In the genomic region with DNA sequence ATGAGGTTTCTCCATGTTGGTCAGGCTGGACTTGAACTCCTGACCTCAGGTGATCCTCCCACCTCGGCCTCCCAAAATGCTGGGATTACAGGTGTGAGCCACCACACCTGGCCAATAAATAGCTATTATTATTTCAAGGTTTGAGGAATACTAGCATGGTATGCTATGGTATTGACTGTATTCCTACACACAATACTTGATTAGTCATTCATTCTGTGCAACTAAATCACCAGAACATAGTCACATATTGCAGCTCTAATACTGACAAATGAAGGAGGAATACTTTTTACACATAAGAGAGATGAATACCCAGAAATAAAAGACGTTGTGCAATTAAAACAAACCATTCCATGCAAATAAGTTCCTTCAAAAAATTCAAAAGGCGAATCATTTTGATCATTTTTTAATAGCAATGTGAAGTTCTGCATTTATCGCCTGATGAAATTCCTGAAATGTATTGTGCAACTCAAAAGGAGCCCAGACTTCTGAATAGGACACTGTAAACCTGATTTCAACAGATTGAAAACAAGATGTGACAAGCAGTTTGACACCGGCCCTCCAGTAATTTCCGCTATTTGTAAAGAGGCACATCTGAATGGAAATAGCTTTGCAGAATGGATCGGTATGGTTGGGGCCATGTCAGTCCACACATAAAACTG, we compare ENCODE assay signal across 19 cellular contexts.
"Had no signal": no experiment of that assay in that cellular context is flagged by ENCODE, and none has a peak within 500 bp of the region (broad histone marks: within the 10 kb centered on the region; RNA-seq: fewer than 3 reads in every experiment).

No MANE protein-coding gene starts in this region.

- H3K27ac Mint-ChIP-seq: activated naive CD4-positive, alpha-beta T cell treated with anti-CD3 and anti-CD28 coated beads, Interleukin-2, amount 50 U/mL, for 72 hours; activated T-cell treated with anti-CD3 and anti-CD28 coated beads, Interleukin-2, amount 50 U/mL, for 72 hours; natural killer cell treated with Interleukin-12 subunit alpha and Interleukin-12 subunit beta and Interleukin-15 and Interleukin-18, amount 100 ng/mL, for 72 hours; stimulated activated naive CD8-positive, alpha-beta T cell treated with anti-CD3 and anti-CD28 coated beads, Interleukin-15, amount 100 ng/mL, for 72 hours; type B pancreatic cell had no signal

- H3K27ac ChIP-seq: adrenal gland, psoas muscle, skin epidermis, testis had no signal

- H3K9me3 Mint-ChIP-seq: type B pancreatic cell had no signal

- H3K4me1 Mint-ChIP-seq: central memory CD8-positive, alpha-beta T cell; stimulated activated naive CD8-positive, alpha-beta T cell treated with anti-CD3 and anti-CD28 coated beads, Interleukin-15, amount 100 ng/mL, for 72 hours had no signal

- H3K4me3 Mint-ChIP-seq: activated T-cell treated with anti-CD3 and anti-CD28 coated beads, Interleukin-2, amount 50 U/mL, for 72 hours; central memory CD8-positive, alpha-beta T cell; mesothelial cell of epicardium; natural killer cell treated with Interleukin-12 subunit alpha and Interleukin-12 subunit beta and Interleukin-15 and Interleukin-18, amount 100 ng/mL, for 72 hours; stimulated activated naive CD8-positive, alpha-beta T cell treated with anti-CD3 and anti-CD28 coated beads, Interleukin-15, amount 100 ng/mL, for 72 hours; type B pancreatic cell had no signal

- H3K36me3 Mint-ChIP-seq: activated naive CD4-positive, alpha-beta T cell treated with anti-CD3 and anti-CD28 coated beads, Interleukin-2, amount 50 U/mL, for 72 hours; natural killer cell treated with Interleukin-12 subunit alpha and Interleukin-12 subunit beta and Interleukin-15 and Interleukin-18, amount 100 ng/mL, for 72 hours; type B pancreatic cell had no signal

- DNase-seq: activated CD4-positive, alpha-beta T cell treated with anti-CD3 and anti-CD28 coated beads, Interleukin-2, amount 50 U/mL, for 4 hours; activated effector memory CD4-positive, alpha-beta T cell treated with anti-CD3 and anti-CD28 coated beads, Interleukin-2, amount 50 U/mL, for 16 hours; activated T-cell treated with anti-CD3 and anti-CD28 coated beads, Interleukin-2, amount 50 U/mL, for 72 hours; adrenal gland; cortex of kidney; effector CD4-positive, alpha-beta T cell; islet precursor cell; psoas muscle; right cardiac atrium; stimulated activated naive CD8-positive, alpha-beta T cell treated with anti-CD3 and anti-CD28 coated beads, Interleukin-15, amount 100 ng/mL, for 72 hours; SW 1271; testis had no signal

- ATAC-seq: activated naive CD4-positive, alpha-beta T cell treated with anti-CD3 and anti-CD28 coated beads, Interleukin-2, amount 50 U/mL, for 72 hours; activated T-cell treated with anti-CD3 and anti-CD28 coated beads, Interleukin-2, amount 50 U/mL, for 72 hours; left lobe of liver; natural killer cell treated with Interleukin-12 subunit alpha and Interleukin-12 subunit beta and Interleukin-15 and Interleukin-18, amount 100 ng/mL, for 72 hours; psoas muscle; right cardiac atrium; stimulated activated naive CD8-positive, alpha-beta T cell treated with anti-CD3 and anti-CD28 coated beads, Interleukin-15, amount 100 ng/mL, for 72 hours had no signal

- H3K27me3 ChIP-seq: adrenal gland, testis had no signal

- H3K27me3 Mint-ChIP-seq: central memory CD8-positive, alpha-beta T cell; natural killer cell treated with Interleukin-12 subunit alpha and Interleukin-12 subunit beta and Interleukin-15 and Interleukin-18, amount 100 ng/mL, for 72 hours; stimulated activated naive CD8-positive, alpha-beta T cell treated with anti-CD3 and anti-CD28 coated beads, Interleukin-15, amount 100 ng/mL, for 72 hours; type B pancreatic cell had no signal
